Comparison of ENCODE assay signal across 9 cellular contexts in the genomic region with DNA sequence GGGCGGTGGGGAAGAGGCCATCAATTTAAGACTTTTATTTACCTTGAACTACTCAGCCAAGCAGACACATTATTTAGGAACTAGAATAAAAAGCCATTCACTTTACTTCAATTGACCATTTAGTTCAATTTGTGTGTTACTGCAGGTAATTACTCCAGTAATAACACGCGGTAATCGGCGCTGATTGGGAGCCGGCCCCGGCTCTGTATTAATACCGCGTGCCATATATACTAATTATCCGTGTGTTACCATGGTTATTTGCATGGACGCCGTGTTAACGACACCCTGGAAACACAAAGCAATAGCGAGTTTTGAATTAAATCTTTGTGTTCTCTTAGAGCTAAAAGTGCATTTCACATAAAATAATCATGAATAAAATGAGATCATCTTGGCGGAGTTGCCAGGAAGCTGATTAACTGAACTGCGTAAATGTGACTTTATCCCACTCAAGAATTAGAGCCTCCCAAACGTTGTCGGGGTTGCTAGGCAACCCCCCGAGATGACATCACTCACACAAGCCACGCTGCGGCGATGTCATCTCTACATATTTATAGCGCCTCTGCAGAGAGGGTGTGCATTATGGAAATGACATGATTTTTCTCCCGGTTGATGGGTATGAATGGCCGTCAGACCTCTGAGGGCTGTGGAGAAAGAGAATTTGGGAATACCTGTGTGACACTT.
DNase-seq lines count a peak whose midpoint lies in the region; ATAC-seq and TF ChIP-seq lines count a peak whose summit lies in the region.
"Had no signal": no experiment of that assay in that cellular context is flagged by ENCODE, and none has a peak within 500 bp of the region (broad histone marks: within the 10 kb centered on the region; RNA-seq: fewer than 3 reads in every experiment).

No MANE protein-coding gene starts in this region.

- DNase-seq in GM04504 (ENCODE audit: low read depth) (peak; percentile 9), globus pallidus (ENCODE audit: low spot score) (peak; percentile 63), posterior cingulate gyrus (peak; percentile 48 to 96 (median 74)), NCI-H128 (lab: John Stamatoyannopoulos, UW; ENCODE audit: unreplicated experiment) (no peak), NCI-H510A treated with DMSO at 0.1 percent for 48 hours (lab: John Stamatoyannopoulos, UW) (no peak)
- DNase-seq in activated naive CD4-positive, alpha-beta T cell treated with Interleukin-2 at 50 U/mL for 16 hours, result no peak
- DNase-seq: activated CD4-positive, CD25-positive, alpha-beta regulatory T cell had no signal

- no peak overlapping the region; the same call in 1 of the 2 replicates for H3K9ac ChIP-seq in OCI-LY1 (ENCODE audit: low read length)

- no peaks in the 10 kb centered on the region for H3K27me3 ChIP-seq in OCI-LY1 (ENCODE audit: insufficient read depth, low read length)

- no peaks in the 10 kb centered on the region for H3K36me3 ChIP-seq in OCI-LY1 (ENCODE audit: insufficient read depth, low read length)

- no peaks in the 10 kb centered on the region for H3F3A ChIP-seq in OCI-LY1 (ENCODE audit: insufficient read depth, low read length)

- H2AFZ ChIP-seq in OCI-LY1 (ENCODE audit: low read length), result no peak overlapping the region

- H3K4me3 ChIP-seq in OCI-LY1 (ENCODE audit: low read depth, low read length, poor library complexity, severe bottlenecking), result no peak overlapping the region

- no peaks in the 10 kb centered on the region for H3K9me2 ChIP-seq in OCI-LY1 (ENCODE audit: low read depth, low read length)

- no peak for ATAC-seq in GM21447 (IDR thresholded peaks at IDR 0.05; ENCODE audit: unreplicated experiment)

- no peaks in the 10 kb centered on the region for H3K79me2 ChIP-seq in OCI-LY1 (ENCODE audit: insufficient read depth, low read length)

- TF ChIP-seq CTCF in OCI-LY1 (IDR thresholded peaks at IDR 0.05; ENCODE audit: low read length), result no peak

- H3K27ac ChIP-seq in OCI-LY1 (ENCODE audit: low read depth, low read length, poor library complexity, severe bottlenecking), result peak overlapping the region; percentile 97

- intact Hi-C loops in posterior cingulate gyrus (cut with DNase I), result no loop called here

- H4K20me1 ChIP-seq in OCI-LY1 (ENCODE audit: insufficient read depth, low read length), result no peaks in the 10 kb centered on the region

- H3K4me2 ChIP-seq in OCI-LY1 (ENCODE audit: low read length), result no peak overlapping the region

- H3K9me3 ChIP-seq in OCI-LY1 (ENCODE audit: low read length), result no peaks in the 10 kb centered on the region

- H3K4me1 ChIP-seq in OCI-LY1 (ENCODE audit: insufficient read depth, low read length, severe bottlenecking), result peaks cover 42% of the 10 kb centered on the region

Comparison
In these comparisons a context has a peak if more than half of its experiments do, and no peak if none do; other contexts are left out.
1. DNase-seq: peak in GM04504 (single experiment), globus pallidus (single experiment) and posterior cingulate gyrus (10 of 10); none in NCI-H128 (single experiment), NCI-H510A treated with DMSO at 0.1 percent for 48 hours (single experiment) and activated naive CD4-positive, alpha-beta T cell treated with Interleukin-2 at 50 U/mL for 16 hours (single experiment).